13 cellular contexts compared by ENCODE assay signal in genomic region chr2:138985881-138986280, GRCh38.
"Had no signal": no experiment of that assay in that cellular context is flagged by ENCODE, and none has a peak within 500 bp of the region (broad histone marks: within the 10 kb centered on the region; RNA-seq: fewer than 3 reads in every experiment).

No MANE protein-coding gene starts in this region.

- H3K36me3 ChIP-seq: colonic mucosa, esophagus muscularis mucosa, esophagus squamous epithelium, gastrocnemius medialis, gastroesophageal sphincter, heart left ventricle, heart right ventricle had no signal

- H3K4me3 ChIP-seq: colonic mucosa, coronary artery, dorsolateral prefrontal cortex, esophagus muscularis mucosa, esophagus squamous epithelium, gastrocnemius medialis, gastroesophageal sphincter, heart left ventricle, heart right ventricle had no signal

- H3K4me1 ChIP-seq: colonic mucosa, esophagus muscularis mucosa, esophagus squamous epithelium, foreskin keratinocyte, gastrocnemius medialis, gastroesophageal sphincter, heart left ventricle, heart right ventricle had no signal

- H3K9me3 ChIP-seq: colonic mucosa had no signal

- ATAC-seq: effector memory CD8-positive, alpha-beta T cell; esophagus mucosa; foreskin keratinocyte; gastrocnemius medialis; gastroesophageal sphincter; heart left ventricle; heart right ventricle had no signal

- H3K27ac ChIP-seq: colonic mucosa, coronary artery, dorsolateral prefrontal cortex, epithelial cell of prostate, esophagus muscularis mucosa, esophagus squamous epithelium, foreskin keratinocyte, gastrocnemius medialis, gastroesophageal sphincter, heart left ventricle, heart right ventricle had no signal
